ENCODE assay signal across 8 cellular contexts in genomic region chr19:6914321-6914720, GRCh38. TPM values are rescaled to one million over a fixed set of nuclear protein-coding genes. Genes with fewer than 3 reads are reported as not detected.
"Had no signal": no experiment of that assay in that cellular context is flagged by ENCODE, and none has a peak within 500 bp of the region (broad histone marks: within the 10 kb centered on the region; RNA-seq: fewer than 3 reads in every experiment).

No MANE protein-coding gene starts in this region.

- FAIRE-seq: HepG2, HTR-8/SVneo had no signal

- H3K4me2 ChIP-seq: KMS-11 had no signal

- H3K9ac ChIP-seq: KMS-11 had no signal

- ATAC-seq: HepG2 had no signal

- H3K27ac ChIP-seq: HL-60, KMS-11 had no signal

- DNase-seq: IMR-90, KBM-7, KG1 had no signal

RNA-seq across cellular contexts. Expression of gene ADGRE1, which starts 26.9 kb away (rescaled TPM):
- total RNA-seq: HepG2, HT-29, IMR-90 had no signal
- polyA plus RNA-seq: HepG2, IMR-90 had no signal
